ENCODE assay signal across 8 cellular contexts in genomic region chr6:41442800-41443501, GRCh38.
DNase-seq lines count a peak whose midpoint lies in the region; ATAC-seq and TF ChIP-seq lines count a peak whose summit lies in the region.

No MANE protein-coding gene starts in this region.

- peaks cover 21% of the 10 kb centered on the region for H3K27me3 Mint-ChIP-seq in CD4-positive, alpha-beta T cell

- peaks cover 3 to 74% (median 7%) of the 10 kb centered on the region in 4 donors for H3K27me3 ChIP-seq in esophagus squamous epithelium
- H3K27me3 ChIP-seq in CD4-positive, alpha-beta T cell (ENCODE audit: control insufficient read depth, insufficient read depth, low read length): peaks cover 6% of the 10 kb centered on the region

- H3K4me3 Mint-ChIP-seq in CD4-positive, alpha-beta T cell: no peak overlapping the region

- ATAC-seq in HG02981 (IDR thresholded peaks at IDR 0.05; ENCODE audit: unreplicated experiment): no peak
- ATAC-seq in GM21825 (IDR thresholded peaks at IDR 0.05; ENCODE audit: unreplicated experiment): no peak
- ATAC-seq in CD4-positive, alpha-beta T cell (ENCODE audit: poor library complexity): no peak

- TF ChIP-seq POLR2A in esophagus squamous epithelium (IDR thresholded peaks at IDR 0.05): no peak

- no peak overlapping the region for H3K27ac Mint-ChIP-seq in CD4-positive, alpha-beta T cell

- peak overlapping the region in 3 of 4 donors; percentile 22 to 48 (median 23) for H3K4me3 ChIP-seq in esophagus squamous epithelium

- TF ChIP-seq CTCF in esophagus squamous epithelium (IDR thresholded peaks at IDR 0.05): peak in 2 of 6 experiments; percentile 11 to 20
- TF ChIP-seq CTCF in CD4-positive, alpha-beta T cell (IDR thresholded peaks at IDR 0.05): no peak

- peaks cover 3 to 23% (median 14%) of the 10 kb centered on the region in 3 donors for H3K4me1 ChIP-seq in esophagus squamous epithelium

- no peaks in the 10 kb centered on the region for H3K9me3 ChIP-seq in esophagus squamous epithelium
- H3K9me3 ChIP-seq in CD4-positive, alpha-beta T cell (ENCODE audit: control insufficient read depth, low read length): no peaks in the 10 kb centered on the region

- CTCF ChIA-PET in CD4-positive, alpha-beta T cell (lab: Charles Lee): interaction anchor here (1.3 kb wide), 1 partner anchor 240 kb away, joined by 3 read pairs; no protein-coding TSS in a partner anchor

- peak; percentile 91 for DNase-seq in ELF-1 (ENCODE audit: low read depth, low spot score)
- peak; percentile 87 for DNase-seq in NCI-H69 (lab: John Stamatoyannopoulos, UW)
- DNase-seq in esophagus squamous epithelium (lab: John Stamatoyannopoulos, UW): no peak
- peak; percentile 88 for DNase-seq in posterior vena cava (ENCODE audit: low spot score)
- no peak for DNase-seq in activated CD4-positive, alpha-beta T cell treated with anti-CD3 and anti-CD28 coated beads, Interleukin-2, amount 50 U/mL, for 4 hours
- DNase-seq in CD4-positive, alpha-beta T cell: no peak

- H3K9me3 Mint-ChIP-seq in CD4-positive, alpha-beta T cell: no peaks in the 10 kb centered on the region

- peaks cover 40% of the 10 kb centered on the region for H3K4me1 Mint-ChIP-seq in CD4-positive, alpha-beta T cell (ENCODE audit: low read depth)

- WGBS in esophagus squamous epithelium, 2 donors: 8 to 10% methylated on average over 15 to 29 of the region's 42 CpGs

- intact Hi-C loops in esophagus squamous epithelium (cut with DNase I): no loop called here
- intact Hi-C loops in posterior vena cava (cut with DNase I): no loop called here
- intact Hi-C loops in CD4-positive, alpha-beta T cell (cut with DNase I, micrococcal nuclease): no loop called here

- POLR2A ChIA-PET in CD4-positive, alpha-beta T cell (lab: Charles Lee): no interaction called here

- no peaks in the 10 kb centered on the region for H3K36me3 ChIP-seq in esophagus squamous epithelium

- H3K36me3 Mint-ChIP-seq in CD4-positive, alpha-beta T cell (ENCODE audit: low read depth): no peaks in the 10 kb centered on the region

- peak overlapping the region in 3 of 4 donors; percentile 19 to 75 (median 36) for H3K27ac ChIP-seq in esophagus squamous epithelium
- H3K27ac ChIP-seq in CD4-positive, alpha-beta T cell (ENCODE audit: low read depth, low read length): no peak overlapping the region

Comparison
In these comparisons a context has a peak if more than half of its experiments do, and no peak if none do; other contexts are left out.
1. DNase-seq: peak in ELF-1 (single experiment), NCI-H69 (single experiment) and posterior vena cava (single experiment); none in esophagus squamous epithelium (single experiment), activated CD4-positive, alpha-beta T cell treated with anti-CD3 and anti-CD28 coated beads, Interleukin-2, amount 50 U/mL, for 4 hours (0 of 2) and CD4-positive, alpha-beta T cell (0 of 10).